ENCODE assay signal across 25 cellular contexts in genomic region chr16:28903344-28904042, GRCh38. TPM values are rescaled to one million over a fixed set of nuclear protein-coding genes. Genes with fewer than 3 reads are reported as not detected.
"Had no signal": no experiment of that assay in that cellular context is flagged by ENCODE, and none has a peak within 500 bp of the region (broad histone marks: within the 10 kb centered on the region; RNA-seq: fewer than 3 reads in every experiment).

No MANE protein-coding gene starts in this region.

- H3K4me3 Mint-ChIP-seq: activated B cell treated with CpG ODN at 0.5 μM for 24 hours; activated naive CD4-positive, alpha-beta T cell treated with anti-CD3 and anti-CD28 coated beads for 36 hours; activated naive CD8-positive, alpha-beta T cell treated with anti-CD3 and anti-CD28 coated beads, Interleukin-2, amount 10 ng/mL, durations not matched to agents 7 days and 5 days; activated T-cell treated with anti-CD3 and anti-CD28 coated beads, Interleukin-2, amount 50 U/mL, for 4 hours; nephron; T-helper 1 cell treated with Interleukin-12 subunit alpha and Interleukin-12 subunit beta and Interleukin-4 antibody, amounts not matched to agents 30 μg/mL and 1 μg/mL, for 36 hours had no signal

- H3K4me1 Mint-ChIP-seq: activated naive CD8-positive, alpha-beta T cell treated with anti-CD3 and anti-CD28 coated beads, Interleukin-2, amount 10 ng/mL, durations not matched to agents 7 days and 5 days; nephron had no signal

- DNase-seq: activated B cell treated with CpG ODN at 0.5 μM for 24 hours; activated CD4-positive, alpha-beta T cell treated with anti-CD3 and anti-CD28 coated beads for 4 hours; activated CD4-positive, alpha-beta T cell treated with anti-CD3 and anti-CD28 coated beads, Interleukin-2, amount 50 U/mL, for 48 hours; activated CD8-positive, alpha-beta memory T cell treated with anti-CD3 and anti-CD28 coated beads, Interleukin-2, amount 50 U/mL, for 48 hours; activated naive CD4-positive, alpha-beta T cell treated with anti-CD3 and anti-CD28 coated beads for 36 hours; activated naive CD8-positive, alpha-beta T cell treated with anti-CD3 and anti-CD28 coated beads, Interleukin-2, amount 10 ng/mL, durations not matched to agents 7 days and 5 days; activated T-cell treated with anti-CD3 and anti-CD28 coated beads, Interleukin-2, amount 50 U/mL, for 4 hours; amniotic stem cell; colonic mucosa; esophagus squamous epithelium; head of caudate nucleus; hypothalamus; midbrain; right cardiac atrium; stimulated activated CD4-positive, alpha-beta T cell treated with anti-CD3 and anti-CD28 coated beads, Interleukin-12 subunit alpha, Interleukin-12 subunit beta, amount 100 ng/mL, for 4 hours; stimulated activated CD4-positive, alpha-beta T cell treated with anti-CD3 and anti-CD28 coated beads, Interleukin-4, amount 100 ng/mL, for 4 hours; transverse colon; uterus had no signal

- ATAC-seq: gastroesophageal sphincter had no signal

- H3K9me3 ChIP-seq: breast epithelium, colonic mucosa, esophagus squamous epithelium, gastroesophageal sphincter, transverse colon, uterus had no signal

- H3K9ac ChIP-seq: parathyroid adenoma had no signal

- H3K27me3 Mint-ChIP-seq: activated B cell treated with CpG ODN at 0.5 μM for 24 hours; activated naive CD8-positive, alpha-beta T cell treated with anti-CD3 and anti-CD28 coated beads, Interleukin-2, amount 10 ng/mL, durations not matched to agents 7 days and 5 days had no signal

- H3K36me3 Mint-ChIP-seq: activated naive CD8-positive, alpha-beta T cell treated with anti-CD3 and anti-CD28 coated beads, Interleukin-2, amount 10 ng/mL, durations not matched to agents 7 days and 5 days had no signal

- H3K27me3 ChIP-seq: breast epithelium, colonic mucosa, esophagus squamous epithelium, gastroesophageal sphincter, transverse colon, uterus had no signal

- H3K27ac ChIP-seq: breast epithelium, colonic mucosa, esophagus squamous epithelium, gastroesophageal sphincter, parathyroid adenoma, transverse colon, uterus had no signal

- H2AFZ ChIP-seq: parathyroid adenoma had no signal

- H3K36me3 ChIP-seq: colonic mucosa, uterus had no signal

- H3K4me1 ChIP-seq: breast epithelium, colonic mucosa, esophagus squamous epithelium, gastroesophageal sphincter, parathyroid adenoma, transverse colon, uterus had no signal

- H3K4me3 ChIP-seq: breast epithelium, colonic mucosa, esophagus squamous epithelium, gastroesophageal sphincter, transverse colon, uterus had no signal

- H3K27ac Mint-ChIP-seq: activated naive CD4-positive, alpha-beta T cell treated with anti-CD3 and anti-CD28 coated beads for 36 hours; activated naive CD8-positive, alpha-beta T cell treated with anti-CD3 and anti-CD28 coated beads, Interleukin-2, amount 10 ng/mL, durations not matched to agents 7 days and 5 days; activated T-helper 2 cell treated with anti-CD3 and anti-CD28 coated beads, Interferon-gamma antibody, Interleukin-2, Interleukin-4, amounts not matched to agents 10 μg/mL and 5 μg/mL and 100 μg/mL, durations not matched to agents 14 hours and 24 hours and 36 hours; nephron; T-helper 1 cell treated with Interleukin-12 subunit alpha and Interleukin-12 subunit beta and Interleukin-4 antibody, amounts not matched to agents 30 μg/mL and 1 μg/mL, for 36 hours had no signal

RNA-seq across cellular contexts. Expression of gene CD19, which starts 28.3 kb away (rescaled TPM):
- total RNA-seq: breast epithelium, gastroesophageal sphincter, pulmonary artery endothelial cell had no signal
